ENCODE assay signal across 2 cellular contexts in genomic region chr5:43074987-43075318, GRCh38.
TF ChIP-seq lines count a peak whose summit lies in the region.

No MANE protein-coding gene starts in this region.

TF ChIP-seq in liver, 16 proteins besides CTCF, POLR2A, EP300 and RAD21:
- TF ChIP-seq GABPA (IDR thresholded peaks at IDR 0.05 in 1 of 2, conservative IDR thresholded peaks at IDR 0.05 in 1 of 2) (no peak), JUND (IDR thresholded peaks at IDR 0.05) (no peak), SP1 (IDR thresholded peaks at IDR 0.05) (no peak), FOXA2 (IDR thresholded peaks at IDR 0.05) (no peak), NR2F2 (IDR thresholded peaks at IDR 0.05) (no peak), EGR1 (IDR thresholded peaks at IDR 0.05; ENCODE audit: low read depth in 2 of 2) (no peak), RXRA (IDR thresholded peaks at IDR 0.05) (no peak), REST (IDR thresholded peaks at IDR 0.05) (no peak), YY1 (IDR thresholded peaks at IDR 0.05) (no peak), FOXA1 (IDR thresholded peaks at IDR 0.05) (no peak)
- TF ChIP-seq, protein P1, sequence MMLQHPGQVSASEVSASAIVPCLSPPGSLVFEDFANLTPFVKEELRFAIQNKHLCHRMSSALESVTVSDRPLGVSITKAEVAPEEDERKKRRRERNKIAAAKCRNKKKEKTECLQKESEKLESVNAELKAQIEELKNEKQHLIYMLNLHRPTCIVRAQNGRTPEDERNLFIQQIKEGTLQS (IDR thresholded peaks at IDR 0.05), result no peak
- TF ChIP-seq, protein P2, sequence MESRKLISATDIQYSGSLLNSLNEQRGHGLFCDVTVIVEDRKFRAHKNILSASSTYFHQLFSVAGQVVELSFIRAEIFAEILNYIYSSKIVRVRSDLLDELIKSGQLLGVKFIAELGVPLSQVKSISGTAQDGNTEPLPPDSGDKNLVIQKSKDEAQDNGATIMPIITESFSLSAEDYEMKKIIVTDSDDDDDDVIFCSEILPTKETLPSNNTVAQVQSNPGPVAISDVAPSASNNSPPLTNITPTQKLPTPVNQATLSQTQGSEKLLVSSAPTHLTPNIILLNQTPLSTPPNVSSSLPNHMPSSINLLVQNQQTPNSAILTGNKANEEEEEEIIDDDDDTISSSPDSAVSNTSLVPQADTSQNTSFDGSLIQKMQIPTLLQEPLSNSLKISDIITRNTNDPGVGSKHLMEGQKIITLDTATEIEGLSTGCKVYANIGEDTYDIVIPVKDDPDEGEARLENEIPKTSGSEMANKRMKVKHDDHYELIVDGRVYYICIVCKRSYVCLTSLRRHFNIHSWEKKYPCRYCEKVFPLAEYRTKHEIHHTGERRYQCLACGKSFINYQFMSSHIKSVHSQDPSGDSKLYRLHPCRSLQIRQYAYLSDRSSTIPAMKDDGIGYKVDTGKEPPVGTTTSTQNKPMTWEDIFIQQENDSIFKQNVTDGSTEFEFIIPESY (IDR thresholded peaks at IDR 0.05), result no peak

TF ChIP-seq in HepG2, 621 proteins besides CTCF, POLR2A, EP300 and RAD21:
- no peak for TF ChIP-seq CEBPZ (IDR thresholded peaks at IDR 0.05; ENCODE audit: low read length)
- no peak for TF ChIP-seq ZNF362 (CRISPR knock-in tag; IDR thresholded peaks at IDR 0.05; ENCODE audit: borderline replicate concordance)
